Comparison of ENCODE assay signal across 8 cellular contexts in genomic region chr6:37083243-37084138, GRCh38.
DNase-seq lines count a peak whose midpoint lies in the region; ATAC-seq and TF ChIP-seq lines count a peak whose summit lies in the region.

No MANE protein-coding gene starts in this region.

- peaks cover 11 to 28% (median 16%) of the 10 kb centered on the region in 4 donors for H3K4me1 ChIP-seq in liver (ENCODE audit: control insufficient read depth in 4 of 4, insufficient read depth in 4 of 4, low read length in 3 of 4)

- 32% methylated on average over 14 of the region's 14 CpGs for WGBS in liver

- H3K4me3 Mint-ChIP-seq in brain: peak overlapping the region in 2 of 5 experiments; percentile 22 to 33

- DNase-seq in NCI-H345 (lab: John Stamatoyannopoulos, UW) (peak; percentile 57), NCI-H345 treated with DMSO at 0.1 percent for 48 hours (lab: John Stamatoyannopoulos, UW; ENCODE audit: unreplicated experiment) (no peak), ureter (ENCODE audit: low spot score) (peak; percentile 89)
- no peak for DNase-seq in stimulated activated CD4-positive, alpha-beta T cell treated with anti-CD3 and anti-CD28 coated beads, Interleukin-4, amount 100 ng/mL, for 4 hours
- DNase-seq in stimulated activated naive CD8-positive, alpha-beta T cell treated with anti-CD3 and anti-CD28 coated beads, Interleukin-15, Interleukin-2, amounts not matched to agents 100 U/mL and 50 U/mL, for 24 hours: no peak

- H3K4me1 Mint-ChIP-seq in brain: peaks cover 8% of the 10 kb centered on the region

- TF ChIP-seq RAD21 in liver (IDR thresholded peaks at IDR 0.05): peak; percentile 74 to 77

- H3K27ac Mint-ChIP-seq in brain: peak overlapping the region; percentile 38 to 92 (median 68)

- H3K4me3 ChIP-seq in liver (ENCODE audit: low read depth in 1 of 3, low read length in 3 of 3): peak overlapping the region; percentile 15 to 35 (median 24)

- H3K36me3 Mint-ChIP-seq in brain: no peaks in the 10 kb centered on the region

- H3K9ac ChIP-seq in liver (ENCODE audit: low read depth in 1 of 2, low read length in 2 of 2): no peak overlapping the region

- H3K27me3 ChIP-seq in liver (ENCODE audit: control insufficient read depth in 4 of 4, insufficient read depth in 4 of 4, low read length in 3 of 4): no peaks in the 10 kb centered on the region

- H3K9me3 ChIP-seq in liver (ENCODE audit: control insufficient read depth in 4 of 4, low read length in 3 of 4): no peaks in the 10 kb centered on the region

- TF ChIP-seq CTCF in brain (conservative IDR thresholded peaks at IDR 0.05): no peak
- no peak for TF ChIP-seq CTCF in liver (IDR thresholded peaks at IDR 0.05; ENCODE audit: low read depth, low read length, missing input control)

- peaks cover 0 to 11% (median 0%) of the 10 kb centered on the region in 5 experiments for H3K9me3 Mint-ChIP-seq in brain

- H3K27me3 Mint-ChIP-seq in brain: peaks cover 6% of the 10 kb centered on the region

- no peaks in the 10 kb centered on the region for H3K36me3 ChIP-seq in liver (ENCODE audit: control insufficient read depth in 4 of 4, insufficient read depth in 3 of 4, low read depth in 1 of 4, low read length in 3 of 4)

- H3K27ac ChIP-seq in liver (ENCODE audit: low read depth in 1 of 2, low read length in 2 of 2): peak overlapping the region; percentile 81 to 85

- no peak for ATAC-seq in GM19395 (IDR thresholded peaks at IDR 0.05; ENCODE audit: unreplicated experiment)
- no peak for ATAC-seq in stimulated activated naive CD8-positive, alpha-beta T cell treated with anti-CD3 and anti-CD28 coated beads, Interleukin-15, Interleukin-2, amounts not matched to agents 100 U/mL and 50 U/mL, for 24 hours

TF ChIP-seq in liver, 16 proteins besides CTCF, POLR2A, EP300 and RAD21:
- peak; percentile 99 for TF ChIP-seq HNF4A (conservative IDR thresholded peaks at IDR 0.05)
- peak; percentile 89 for TF ChIP-seq YY1 (IDR thresholded peaks at IDR 0.05)
- TF ChIP-seq REST (IDR thresholded peaks at IDR 0.05): peak; percentile 86
- peak; percentile 52 for TF ChIP-seq FOXA2 (IDR thresholded peaks at IDR 0.05)
- peak; percentile 86 for TF ChIP-seq FOXA1 (IDR thresholded peaks at IDR 0.05)
- TF ChIP-seq TAF1 (conservative IDR thresholded peaks at IDR 0.05): peak; percentile 45
- TF ChIP-seq MAX (IDR thresholded peaks at IDR 0.05): peak; percentile 100
- TF ChIP-seq HNF4G (IDR thresholded peaks at IDR 0.05): peak; percentile 98
- peak; percentile 98 for TF ChIP-seq SP1 (IDR thresholded peaks at IDR 0.05)
- TF ChIP-seq EGR1 (IDR thresholded peaks at IDR 0.05; ENCODE audit: low read depth in 2 of 2): peak; percentile 49 to 97
- TF ChIP-seq GABPA (IDR thresholded peaks at IDR 0.05 in 1 of 2, conservative IDR thresholded peaks at IDR 0.05 in 1 of 2): peak in 1 of 2 donors; percentile 69
- TF ChIP-seq NR2F2 (IDR thresholded peaks at IDR 0.05): peak; percentile 90
- TF ChIP-seq, protein P1, sequence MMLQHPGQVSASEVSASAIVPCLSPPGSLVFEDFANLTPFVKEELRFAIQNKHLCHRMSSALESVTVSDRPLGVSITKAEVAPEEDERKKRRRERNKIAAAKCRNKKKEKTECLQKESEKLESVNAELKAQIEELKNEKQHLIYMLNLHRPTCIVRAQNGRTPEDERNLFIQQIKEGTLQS (IDR thresholded peaks at IDR 0.05): peak; percentile 74
- TF ChIP-seq JUND (IDR thresholded peaks at IDR 0.05): peak; percentile 74 to 96
- TF ChIP-seq RXRA (IDR thresholded peaks at IDR 0.05): peak; percentile 98 to 100
- peak; percentile 96 for TF ChIP-seq ZBTB33 (IDR thresholded peaks at IDR 0.05)
TF ChIP-seq in liver: peak in this region for 16.

Comparison
In these comparisons a context has a peak if more than half of its experiments do, and no peak if none do; other contexts are left out.
1. DNase-seq: peak in NCI-H345 (single experiment) and ureter (single experiment); none in NCI-H345 treated with DMSO at 0.1 percent for 48 hours (single experiment), stimulated activated CD4-positive, alpha-beta T cell treated with anti-CD3 and anti-CD28 coated beads, Interleukin-4, amount 100 ng/mL, for 4 hours (0 of 2) and stimulated activated naive CD8-positive, alpha-beta T cell treated with anti-CD3 and anti-CD28 coated beads, Interleukin-15, Interleukin-2, amounts not matched to agents 100 U/mL and 50 U/mL, for 24 hours (single experiment).